Comparison of ENCODE assay signal across 33 cellular contexts in the genomic region with DNA sequence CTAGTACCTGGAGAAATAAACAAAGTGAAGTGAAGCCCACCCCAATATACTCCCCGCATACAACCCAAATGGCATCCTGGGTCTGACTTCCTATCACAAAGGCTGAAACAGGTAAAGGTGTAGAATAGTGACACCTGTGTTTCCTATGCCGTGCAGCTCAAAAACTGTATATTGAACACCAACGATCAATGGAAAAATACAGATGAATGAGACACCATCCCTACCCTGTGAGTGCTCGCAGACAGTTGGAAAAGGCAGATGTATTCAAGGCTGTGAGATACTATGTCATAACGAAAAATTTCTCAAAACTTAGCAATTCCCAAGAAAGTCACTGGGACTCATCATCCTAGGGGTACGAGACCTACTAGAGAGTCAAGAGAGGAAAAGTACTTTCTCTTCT.
DNase-seq lines count a peak whose midpoint lies in the region; ATAC-seq, FAIRE-seq and TF ChIP-seq lines count a peak whose summit lies in the region.
"Had no signal": no experiment of that assay in that cellular context is flagged by ENCODE, and none has a peak within 500 bp of the region (broad histone marks: within the 10 kb centered on the region; RNA-seq: fewer than 3 reads in every experiment).

No MANE protein-coding gene starts in this region.

- no peaks in the 10 kb centered on the region for H3K36me3 Mint-ChIP-seq in activated CD8-positive, alpha-beta T cell treated with anti-CD3 and anti-CD28 coated beads for 36 hours (ENCODE audit: low read depth)
- no peaks in the 10 kb centered on the region for H3K36me3 Mint-ChIP-seq in activated CD8-positive, alpha-beta T cell treated with anti-CD3 and anti-CD28 coated beads, Interleukin-2, amount 10 ng/mL, durations not matched to agents 7 days and 5 days (ENCODE audit: low read depth)
- H3K36me3 Mint-ChIP-seq in GM23338 (ENCODE audit: low read depth) (no peaks in the 10 kb centered on the region), astrocyte (ENCODE audit: low read depth, unreplicated experiment) (no peaks in the 10 kb centered on the region)
- H3K36me3 Mint-ChIP-seq: CD4-positive, CD25-positive, alpha-beta regulatory T cell; neural progenitor cell had no signal

- no peak for FAIRE-seq in astrocyte (lab: Jason Lieb, UNC)
- FAIRE-seq: A549, pancreas had no signal

- H3K4me1 ChIP-seq in GM23338 (ENCODE audit: insufficient read depth) (no peaks in the 10 kb centered on the region), astrocyte (ENCODE audit: insufficient read depth, low read length) (peaks cover 10% of the 10 kb centered on the region)
- H3K4me1 ChIP-seq: A549, adrenal gland, body of pancreas, esophagus squamous epithelium, neural progenitor cell, pancreas, tibial artery, vagina had no signal

- POLR2A ChIA-PET in activated CD8-positive, alpha-beta T cell treated with anti-CD3 and anti-CD28 coated beads for 36 hours (lab: Charles Lee): no interaction called here
- POLR2A ChIA-PET in activated CD8-positive, alpha-beta T cell treated with anti-CD3 and anti-CD28 coated beads, Interleukin-2, amount 10 ng/mL, durations not matched to agents 7 days and 5 days (lab: Charles Lee): no interaction called here

- peak overlapping the region; percentile 14 for H3K27ac Mint-ChIP-seq in activated CD8-positive, alpha-beta T cell treated with anti-CD3 and anti-CD28 coated beads for 36 hours
- H3K27ac Mint-ChIP-seq in activated CD8-positive, alpha-beta T cell treated with anti-CD3 and anti-CD28 coated beads, Interleukin-2, amount 10 ng/mL, durations not matched to agents 7 days and 5 days: no peak overlapping the region
- H3K27ac Mint-ChIP-seq in GM23338 (no peak overlapping the region), astrocyte (ENCODE audit: unreplicated experiment) (no peak overlapping the region)
- H3K27ac Mint-ChIP-seq: activated CD4-positive, alpha-beta T cell treated with anti-CD3 and anti-CD28 coated beads, Interleukin-2, amount 10 ng/mL, durations not matched to agents 7 days and 5 days; CD4-positive, CD25-positive, alpha-beta regulatory T cell; HFFc6; neural progenitor cell had no signal

- H3K4me3 ChIP-seq in GM23338: no peak overlapping the region
- no peak overlapping the region for H3K4me3 ChIP-seq in astrocyte (ENCODE audit: insufficient read depth, low read depth, low read length)
- H3K4me3 ChIP-seq: A549, adrenal gland, body of pancreas, esophagus squamous epithelium, heart left ventricle, neural progenitor cell, pancreas, tibial artery, vagina had no signal

- peaks cover 15% of the 10 kb centered on the region for H3K27me3 Mint-ChIP-seq in activated CD8-positive, alpha-beta T cell treated with anti-CD3 and anti-CD28 coated beads for 36 hours
- peaks cover 26% of the 10 kb centered on the region for H3K27me3 Mint-ChIP-seq in activated CD8-positive, alpha-beta T cell treated with anti-CD3 and anti-CD28 coated beads, Interleukin-2, amount 10 ng/mL, durations not matched to agents 7 days and 5 days (ENCODE audit: low read depth)
- H3K27me3 Mint-ChIP-seq in GM23338 (ENCODE audit: insufficient read depth, low read depth, poor library complexity): no peaks in the 10 kb centered on the region
- no peaks in the 10 kb centered on the region for H3K27me3 Mint-ChIP-seq in astrocyte (ENCODE audit: low read depth, unreplicated experiment)

- H4K20me1 ChIP-seq in GM23338 (replicated peaks; ENCODE audit: insufficient read depth) (no peaks in the 10 kb centered on the region), astrocyte (ENCODE audit: insufficient read depth, low read length) (no peaks in the 10 kb centered on the region)

- H3K79me2 ChIP-seq in GM23338 (replicated peaks; ENCODE audit: insufficient read depth) (no peaks in the 10 kb centered on the region), astrocyte (ENCODE audit: insufficient read depth, low read length) (no peaks in the 10 kb centered on the region)

- H3K4me3 Mint-ChIP-seq in activated CD8-positive, alpha-beta T cell treated with anti-CD3 and anti-CD28 coated beads for 36 hours: no peak overlapping the region
- no peak overlapping the region for H3K4me3 Mint-ChIP-seq in activated CD8-positive, alpha-beta T cell treated with anti-CD3 and anti-CD28 coated beads, Interleukin-2, amount 10 ng/mL, durations not matched to agents 7 days and 5 days
- H3K4me3 Mint-ChIP-seq in GM23338: no peak overlapping the region
- no peak overlapping the region for H3K4me3 Mint-ChIP-seq in astrocyte (ENCODE audit: unreplicated experiment)
- H3K4me3 Mint-ChIP-seq: activated CD4-positive, alpha-beta T cell treated with anti-CD3 and anti-CD28 coated beads, Interleukin-2, amount 10 ng/mL, durations not matched to agents 7 days and 5 days; CD4-positive, CD25-positive, alpha-beta regulatory T cell; HFFc6; neural progenitor cell had no signal

- no peak overlapping the region for H3K27ac ChIP-seq in GM23338 (ENCODE audit: low read depth)
- H3K27ac ChIP-seq in astrocyte (ENCODE audit: low read depth, low read length): no peak overlapping the region
- H3K27ac ChIP-seq: A549, adrenal gland, body of pancreas, esophagus squamous epithelium, heart left ventricle, KMS-11, neural progenitor cell, pancreas, tibial artery, vagina had no signal

- no peak overlapping the region for H3K9ac ChIP-seq in astrocyte (ENCODE audit: low read length)
- H3K9ac ChIP-seq: KMS-11, neural progenitor cell, SK-N-SH had no signal

- no peak for DNase-seq in activated CD8-positive, alpha-beta T cell treated with anti-CD3 and anti-CD28 coated beads for 36 hours
- DNase-seq in activated CD8-positive, alpha-beta T cell treated with anti-CD3 and anti-CD28 coated beads, Interleukin-2, amount 10 ng/mL, durations not matched to agents 7 days and 5 days: no peak
- DNase-seq in GM23338 (ENCODE audit: low spot score): no peak
- DNase-seq in astrocyte (ENCODE audit: low read depth): no peak
- no peak for DNase-seq in stimulated activated naive CD8-positive, alpha-beta T cell treated with anti-CD3 and anti-CD28 coated beads, Interleukin-15, Interleukin-2, amounts not matched to agents 100 U/mL and 50 U/mL, for 24 hours
- no peak for DNase-seq in T-helper 9 cell
- DNase-seq in NCI-H82 treated with DMSO at 0.1 percent for 48 hours (lab: John Stamatoyannopoulos, UW; ENCODE audit: unreplicated experiment): no peak
- DNase-seq in GM19238 (ENCODE audit: insufficient read length, low spot score): no peak
- DNase-seq: activated CD4-positive, alpha-beta T cell treated with anti-CD3 and anti-CD28 coated beads, Interleukin-2, amount 10 ng/mL, durations not matched to agents 7 days and 5 days; activated gamma-delta T cell; adrenal gland; body of pancreas; CD4-positive, CD25-positive, alpha-beta regulatory T cell; DMS79 treated with DMSO at 0.1 percent for 48 hours; dorsolateral prefrontal cortex; esophagus squamous epithelium; GDM1; GOT3; heart left ventricle; HFFc6; MM.1S; NCI-H1105 treated with DMSO at 0.1 percent for 48 hours; NCI-H2029; NCI-H526; pancreas; SK-N-SH; stimulated activated naive CD4-positive, alpha-beta T cell treated with Interleukin-2 at 50 U/mL for 16 hours; tibial artery had no signal

- no peak overlapping the region for H3K4me2 ChIP-seq in GM23338
- peak overlapping the region; percentile 9 for H3K4me2 ChIP-seq in astrocyte (ENCODE audit: low read length)
- H3K4me2 ChIP-seq: A549, KMS-11, neural progenitor cell, SK-N-SH had no signal

- intact Hi-C loops in activated CD8-positive, alpha-beta T cell treated with anti-CD3 and anti-CD28 coated beads for 36 hours (cut with micrococcal nuclease): no loop called here

- H3K9me2 ChIP-seq in GM23338 (ENCODE audit: insufficient read depth): peaks cover 5% of the 10 kb centered on the region; the same call in 1 of the 2 replicates
- H3K9me2 ChIP-seq: SK-N-SH had no signal

- H3K36me3 ChIP-seq in GM23338 (ENCODE audit: insufficient read depth): no peaks in the 10 kb centered on the region
- no peaks in the 10 kb centered on the region for H3K36me3 ChIP-seq in astrocyte (ENCODE audit: insufficient read depth, low read length)
- H3K36me3 ChIP-seq: adrenal gland, esophagus squamous epithelium, heart left ventricle, neural progenitor cell, pancreas, tibial artery, vagina had no signal

- no peaks in the 10 kb centered on the region for H3F3A ChIP-seq in GM23338 (replicated peaks; ENCODE audit: low read depth)

- H2AFZ ChIP-seq in GM23338 (peak overlapping the region; percentile 53), astrocyte (ENCODE audit: low read depth, low read length) (no peak overlapping the region)
- H2AFZ ChIP-seq: neural progenitor cell had no signal

- H3K27me3 ChIP-seq in GM23338 (ENCODE audit: insufficient read depth) (no peaks in the 10 kb centered on the region), astrocyte (ENCODE audit: insufficient read depth, low read length) (no peaks in the 10 kb centered on the region)
- H3K27me3 ChIP-seq: adrenal gland, body of pancreas, dorsolateral prefrontal cortex, heart left ventricle, neural progenitor cell, pancreas, vagina had no signal

- H3K9me3 Mint-ChIP-seq in activated CD8-positive, alpha-beta T cell treated with anti-CD3 and anti-CD28 coated beads for 36 hours: no peaks in the 10 kb centered on the region
- no peaks in the 10 kb centered on the region for H3K9me3 Mint-ChIP-seq in activated CD8-positive, alpha-beta T cell treated with anti-CD3 and anti-CD28 coated beads, Interleukin-2, amount 10 ng/mL, durations not matched to agents 7 days and 5 days (ENCODE audit: insufficient read depth)
- H3K9me3 Mint-ChIP-seq in GM23338: no peaks in the 10 kb centered on the region
- H3K9me3 Mint-ChIP-seq in astrocyte (ENCODE audit: unreplicated experiment): no peaks in the 10 kb centered on the region
- H3K9me3 Mint-ChIP-seq: activated CD4-positive, alpha-beta T cell treated with anti-CD3 and anti-CD28 coated beads, Interleukin-2, amount 10 ng/mL, durations not matched to agents 7 days and 5 days had no signal

- no peaks in the 10 kb centered on the region for H3K9me3 ChIP-seq in astrocyte (ENCODE audit: insufficient read depth, low read depth, low read length)
- H3K9me3 ChIP-seq: A549, adrenal gland, body of pancreas, esophagus squamous epithelium, pancreas, SK-N-SH, tibial artery, vagina had no signal

- no peak for TF ChIP-seq CTCF in activated CD8-positive, alpha-beta T cell treated with anti-CD3 and anti-CD28 coated beads for 36 hours (IDR thresholded peaks at IDR 0.05)
- TF ChIP-seq CTCF in GM23338 (conservative IDR thresholded peaks at IDR 0.05; ENCODE audit: low read depth in 2 of 2) (no peak), astrocyte (IDR thresholded peaks at IDR 0.05; ENCODE audit: insufficient read depth, low read depth, low read length) (no peak)

- ATAC-seq in activated CD8-positive, alpha-beta T cell treated with anti-CD3 and anti-CD28 coated beads for 36 hours: peak; percentile 13
- no peak for ATAC-seq in activated CD8-positive, alpha-beta T cell treated with anti-CD3 and anti-CD28 coated beads, Interleukin-2, amount 10 ng/mL, durations not matched to agents 7 days and 5 days
- no peak for ATAC-seq in GM23338
- ATAC-seq in stimulated activated naive CD8-positive, alpha-beta T cell treated with anti-CD3 and anti-CD28 coated beads, Interleukin-15, Interleukin-2, amounts not matched to agents 100 U/mL and 50 U/mL, for 24 hours: peak; percentile 34
- ATAC-seq: A549, body of pancreas, Right ventricle myocardium inferior had no signal

- CTCF ChIA-PET in activated CD8-positive, alpha-beta T cell treated with anti-CD3 and anti-CD28 coated beads for 36 hours (lab: Charles Lee): interaction anchor here (1.9 kb wide), 1 partner anchor 16 kb away, joined by 7 read pairs; no protein-coding TSS in a partner anchor
- CTCF ChIA-PET in activated CD8-positive, alpha-beta T cell treated with anti-CD3 and anti-CD28 coated beads, Interleukin-2, amount 10 ng/mL, durations not matched to agents 7 days and 5 days (lab: Charles Lee): interaction anchor here (1.0 to 2.1 kb wide), 2 partner anchors 10 to 16 kb away, joined by 3 to 7 read pairs; no protein-coding TSS in a partner anchor

- peaks cover 11% of the 10 kb centered on the region for H3K4me1 Mint-ChIP-seq in activated CD8-positive, alpha-beta T cell treated with anti-CD3 and anti-CD28 coated beads for 36 hours (ENCODE audit: low read depth)
- peaks cover 3% of the 10 kb centered on the region for H3K4me1 Mint-ChIP-seq in activated CD8-positive, alpha-beta T cell treated with anti-CD3 and anti-CD28 coated beads, Interleukin-2, amount 10 ng/mL, durations not matched to agents 7 days and 5 days (ENCODE audit: low read depth)
- H3K4me1 Mint-ChIP-seq in GM23338 (no peaks in the 10 kb centered on the region), astrocyte (ENCODE audit: low read depth, unreplicated experiment) (peaks cover 20% of the 10 kb centered on the region)
- H3K4me1 Mint-ChIP-seq: neural progenitor cell had no signal

Comparison
In these comparisons a context has a peak if more than half of its experiments do, and no peak if none do; other contexts are left out.
1. ATAC-seq: peak in activated CD8-positive, alpha-beta T cell treated with anti-CD3 and anti-CD28 coated beads for 36 hours (single experiment) and stimulated activated naive CD8-positive, alpha-beta T cell treated with anti-CD3 and anti-CD28 coated beads, Interleukin-15, Interleukin-2, amounts not matched to agents 100 U/mL and 50 U/mL, for 24 hours (single experiment); none in activated CD8-positive, alpha-beta T cell treated with anti-CD3 and anti-CD28 coated beads, Interleukin-2, amount 10 ng/mL, durations not matched to agents 7 days and 5 days (single experiment) and GM23338 (single experiment).